ENCODE assay signal across 1 cellular context in the genomic region with DNA sequence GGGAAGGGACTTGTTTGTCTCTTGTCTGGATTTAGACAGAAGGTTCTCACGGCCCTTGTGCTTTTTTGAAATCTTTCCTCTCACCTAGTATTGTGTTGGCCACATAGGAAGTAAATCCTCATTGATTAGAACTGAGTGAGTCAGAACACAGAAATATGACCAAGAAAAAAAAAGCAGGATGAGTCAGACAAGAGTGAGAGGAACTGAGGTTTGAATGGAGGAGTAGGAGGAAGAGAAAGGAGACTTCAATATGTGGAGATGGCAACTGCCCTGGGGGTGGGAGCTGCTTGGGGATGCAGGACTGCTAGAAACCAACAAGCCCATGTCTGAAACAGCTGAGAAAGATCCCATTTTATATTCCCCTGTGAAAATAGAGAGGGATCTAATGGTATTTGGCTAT.
A peak's percentile ranks its signal among the peaks of the same experiment; 100 is the strongest.
TF ChIP-seq lines count a peak whose summit lies in the region.

No MANE protein-coding gene starts in this region.

TF ChIP-seq in K562, 482 proteins besides CTCF, POLR2A, EP300 and RAD21:
- TF ChIP-seq FOXM1 (IDR thresholded peaks at IDR 0.05; ENCODE audit: low read depth) (no peak), FOXM1 (CRISPR knock-in tag; IDR thresholded peaks at IDR 0.05; ENCODE audit: low read depth) (no peak), MTF1 (CRISPR knock-in tag; IDR thresholded peaks at IDR 0.05; ENCODE audit: borderline replicate concordance) (no peak), KDM5B (IDR thresholded peaks at IDR 0.05; ENCODE audit: insufficient replicate concordance, low read depth, low read length) (no peak), NFIX (CRISPR knock-in tag; IDR thresholded peaks at IDR 0.05; ENCODE audit: low read depth) (no peak), JUNB (CRISPR knock-in tag; conservative IDR thresholded peaks at IDR 0.05) (no peak)
- TF ChIP-seq, protein P1, sequence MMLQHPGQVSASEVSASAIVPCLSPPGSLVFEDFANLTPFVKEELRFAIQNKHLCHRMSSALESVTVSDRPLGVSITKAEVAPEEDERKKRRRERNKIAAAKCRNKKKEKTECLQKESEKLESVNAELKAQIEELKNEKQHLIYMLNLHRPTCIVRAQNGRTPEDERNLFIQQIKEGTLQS (IDR thresholded peaks at IDR 0.05): peak; percentile 34; the same call in 1 of the 2 replicates
- TF ChIP-seq, protein P1 (CRISPR knock-in tag; conservative IDR thresholded peaks at IDR 0.05): no peak
- TF ChIP-seq, protein P2, sequence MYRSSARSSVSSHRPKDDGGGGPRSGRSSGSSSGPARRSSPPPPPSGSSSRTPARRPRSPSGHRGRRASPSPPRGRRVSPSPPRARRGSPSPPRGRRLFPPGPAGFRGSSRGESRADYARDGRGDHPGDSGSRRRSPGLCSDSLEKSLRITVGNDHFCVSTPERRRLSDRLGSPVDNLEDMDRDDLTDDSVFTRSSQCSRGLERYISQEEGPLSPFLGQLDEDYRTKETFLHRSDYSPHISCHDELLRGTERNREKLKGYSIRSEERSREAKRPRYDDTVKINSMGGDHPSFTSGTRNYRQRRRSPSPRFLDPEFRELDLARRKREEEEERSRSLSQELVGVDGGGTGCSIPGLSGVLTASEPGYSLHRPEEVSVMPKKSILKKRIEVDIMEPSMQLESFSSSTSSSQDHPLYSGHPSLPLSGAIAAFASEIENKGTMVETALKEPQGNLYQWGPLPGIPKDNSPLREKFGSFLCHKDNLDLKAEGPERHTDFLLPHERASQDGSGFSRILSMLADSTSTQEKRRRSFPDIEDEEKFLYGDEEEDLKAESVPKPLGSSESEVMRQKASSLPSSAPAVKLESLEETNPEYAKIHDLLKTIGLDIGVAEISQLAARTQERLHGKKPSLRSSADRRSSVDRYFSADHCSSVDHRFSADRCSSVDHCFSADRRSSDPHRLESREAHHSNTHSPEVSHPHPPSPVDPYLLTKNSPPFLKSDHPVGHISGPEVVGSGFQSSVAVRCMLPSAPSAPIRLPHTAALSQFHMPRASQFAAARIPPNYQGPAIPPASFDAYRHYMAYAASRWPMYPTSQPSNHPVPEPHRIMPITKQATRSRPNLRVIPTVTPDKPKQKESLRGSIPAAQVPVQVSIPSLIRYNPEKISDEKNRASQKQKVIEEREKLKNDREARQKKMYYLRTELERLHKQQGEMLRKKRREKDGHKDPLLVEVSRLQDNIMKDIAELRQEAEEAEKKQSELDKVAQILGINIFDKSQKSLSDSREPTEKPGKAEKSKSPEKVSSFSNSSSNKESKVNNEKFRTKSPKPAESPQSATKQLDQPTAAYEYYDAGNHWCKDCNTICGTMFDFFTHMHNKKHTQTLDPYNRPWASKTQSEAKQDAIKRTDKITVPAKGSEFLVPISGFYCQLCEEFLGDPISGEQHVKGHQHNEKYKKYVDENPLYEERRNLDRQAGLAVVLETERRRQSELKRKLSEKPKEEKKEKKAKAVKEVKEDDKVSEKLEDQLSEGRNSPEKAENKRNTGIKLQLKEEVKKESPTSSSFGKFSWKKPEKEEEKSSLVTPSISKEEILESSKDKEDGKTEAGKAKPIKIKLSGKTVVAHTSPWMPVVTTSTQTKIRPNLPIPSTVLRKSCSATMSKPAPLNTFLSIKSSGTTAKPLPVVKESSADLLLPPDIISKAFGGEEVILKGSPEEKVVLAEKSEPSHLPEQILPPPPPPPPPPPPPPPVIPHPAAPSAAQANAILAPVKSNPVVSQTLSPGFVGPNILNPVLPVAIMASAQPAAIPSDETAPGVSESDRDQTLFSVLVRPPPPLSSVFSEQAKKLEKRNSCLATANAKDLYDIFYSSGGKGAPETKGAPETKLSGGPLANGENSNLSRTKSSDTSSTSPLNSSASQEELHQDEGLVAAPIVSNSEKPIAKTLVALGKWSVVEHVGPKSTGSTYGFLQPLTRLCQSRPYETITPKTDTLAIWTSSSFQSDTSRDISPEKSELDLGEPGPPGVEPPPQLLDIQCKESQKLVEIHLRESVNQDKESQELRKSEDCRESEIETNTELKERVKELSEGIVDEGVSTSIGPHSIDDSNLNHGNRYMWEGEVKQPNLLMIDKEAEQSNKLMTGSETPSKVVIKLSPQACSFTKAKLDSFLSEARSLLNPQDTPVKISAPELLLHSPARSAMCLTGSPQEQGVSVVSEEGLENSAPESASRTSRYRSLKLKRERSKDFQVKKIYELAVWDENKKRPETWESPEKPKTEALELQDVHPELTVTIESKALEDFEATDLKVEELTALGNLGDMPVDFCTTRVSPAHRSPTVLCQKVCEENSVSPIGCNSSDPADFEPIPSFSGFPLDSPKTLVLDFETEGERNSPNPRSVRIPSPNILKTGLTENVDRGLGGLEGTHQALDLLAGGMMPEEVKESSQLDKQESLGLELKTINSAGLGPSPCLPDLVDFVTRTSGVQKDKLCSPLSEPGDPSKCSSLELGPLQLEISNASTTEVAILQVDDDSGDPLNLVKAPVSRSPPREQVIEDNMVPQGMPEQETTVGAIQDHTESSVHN (IDR thresholded peaks at IDR 0.05; ENCODE audit: borderline replicate concordance in 1 of 2, low read depth in 1 of 2): no peak
TF ChIP-seq in K562: peak in this region for 1.
